1 cellular context compared by ENCODE assay signal in the genomic region with DNA sequence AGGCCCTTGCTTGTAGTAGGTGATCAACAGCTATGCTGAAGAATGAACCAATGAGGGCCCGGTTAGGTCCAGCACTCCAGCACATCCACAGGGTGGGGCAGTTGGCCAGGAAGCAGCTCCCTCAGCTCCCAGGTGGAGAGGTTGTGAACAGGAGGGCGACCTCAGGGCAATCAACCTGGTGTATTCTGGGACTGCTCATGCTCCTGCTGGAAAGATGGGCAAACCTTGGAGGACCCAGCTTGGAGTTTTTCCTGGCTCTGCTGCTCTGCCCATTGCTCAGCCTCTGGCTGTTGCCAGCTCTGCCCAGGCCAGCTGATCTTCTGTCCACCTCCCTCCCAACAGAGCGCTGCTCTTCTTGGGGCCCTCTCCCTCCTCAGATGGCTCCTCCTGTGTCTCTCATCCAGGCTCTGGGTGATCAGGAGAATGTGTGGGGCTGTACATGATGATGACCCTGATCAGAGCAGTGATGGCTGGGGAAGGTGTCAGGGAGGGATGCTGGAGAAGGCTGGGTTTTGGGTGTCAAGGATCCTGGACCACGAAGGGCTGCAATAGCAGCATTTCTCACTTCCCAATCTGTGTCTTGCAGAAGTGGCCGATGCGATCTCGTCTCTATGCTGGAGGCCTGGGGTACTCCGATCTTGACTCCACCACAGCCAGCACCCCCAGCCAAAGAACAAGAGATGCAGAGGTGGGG.
TF ChIP-seq lines count a peak whose summit lies in the region.

No MANE protein-coding gene starts in this region.

TF ChIP-seq in HepG2, 621 proteins besides CTCF, POLR2A, EP300 and RAD21 (continued from another document and continues in another):
- TF ChIP-seq ZBTB43 (CRISPR knock-in tag; conservative IDR thresholded peaks at IDR 0.05) (no peak), LCORL (IDR thresholded peaks at IDR 0.05) (no peak), LCORL (CRISPR knock-in tag; IDR thresholded peaks at IDR 0.05) (0 out of 2 replicates have a peak, but pooled peaks have one; percentile 64), HMGXB3 (CRISPR knock-in tag; IDR thresholded peaks at IDR 0.05; ENCODE audit: borderline replicate concordance) (no peak), ZNF678 (CRISPR knock-in tag; IDR thresholded peaks at IDR 0.05) (no peak), THAP11 (CRISPR knock-in tag; IDR thresholded peaks at IDR 0.05) (peak; percentile 27; the same call in 1 of the 2 replicates), ZNF574 (CRISPR knock-in tag; IDR thresholded peaks at IDR 0.05) (peak; percentile 34; the same call in 1 of the 2 replicates), THAP9 (CRISPR knock-in tag; IDR thresholded peaks at IDR 0.05; ENCODE audit: borderline replicate concordance) (peak; percentile 37; the same call in 1 of the 2 replicates), ZNF652 (CRISPR knock-in tag; IDR thresholded peaks at IDR 0.05; ENCODE audit: borderline replicate concordance, low read depth) (no peak), TAF1 (CRISPR knock-in tag; IDR thresholded peaks at IDR 0.05) (no peak), TBX2 (CRISPR knock-in tag; IDR thresholded peaks at IDR 0.05; ENCODE audit: borderline replicate concordance) (peak; percentile 31; the same call in 1 of the 2 replicates), ZNF264 (CRISPR knock-in tag; IDR thresholded peaks at IDR 0.05) (no peak), ZNF607 (CRISPR knock-in tag; IDR thresholded peaks at IDR 0.05; ENCODE audit: borderline replicate concordance) (no peak), ZNF136 (CRISPR knock-in tag; IDR thresholded peaks at IDR 0.05; ENCODE audit: low read depth) (peak; percentile 56; the same call in 1 of the 2 replicates), ZSCAN12 (CRISPR knock-in tag; IDR thresholded peaks at IDR 0.05) (no peak), TEAD2 (CRISPR knock-in tag; IDR thresholded peaks at IDR 0.05) (no peak), CHD4 (IDR thresholded peaks at IDR 0.05; ENCODE audit: borderline replicate concordance, low read length) (no peak), ZNF143 (CRISPR knock-in tag; IDR thresholded peaks at IDR 0.05) (0 out of 2 replicates have a peak, but pooled peaks have one; percentile 19), ZFP91 (CRISPR knock-in tag; IDR thresholded peaks at IDR 0.05; ENCODE audit: borderline replicate concordance) (peak; percentile 53; the same call in 1 of the 2 replicates), SMAD3 (CRISPR knock-in tag; IDR thresholded peaks at IDR 0.05) (no peak; the same call in 1 of the 2 replicates), ZNF225 (CRISPR knock-in tag; IDR thresholded peaks at IDR 0.05) (0 out of 2 replicates have a peak, but pooled peaks have one; percentile 23), ZNF567 (CRISPR knock-in tag; IDR thresholded peaks at IDR 0.05; ENCODE audit: borderline replicate concordance) (no peak), CEBPB (IDR thresholded peaks at IDR 0.05; ENCODE audit: borderline replicate concordance, low read depth, low read length) (no peak), HNRNPK (IDR thresholded peaks at IDR 0.05; ENCODE audit: low read depth, low read length, poor library complexity, severe bottlenecking) (no peak), RXRA (CRISPR knock-in tag; IDR thresholded peaks at IDR 0.05) (peak; percentile 45; the same call in 1 of the 2 replicates), PPARG (CRISPR knock-in tag; conservative IDR thresholded peaks at IDR 0.05) (no peak), CEBPG (CRISPR knock-in tag; IDR thresholded peaks at IDR 0.05) (peak; percentile 28; the same call in 1 of the 2 replicates), PHF5A (CRISPR knock-in tag; IDR thresholded peaks at IDR 0.05; ENCODE audit: low read depth, unreplicated experiment) (no peak), ZNF883 (CRISPR knock-in tag; IDR thresholded peaks at IDR 0.05; ENCODE audit: not compliant biosample characterization) (no peak)
- TF ChIP-seq, protein P1, sequence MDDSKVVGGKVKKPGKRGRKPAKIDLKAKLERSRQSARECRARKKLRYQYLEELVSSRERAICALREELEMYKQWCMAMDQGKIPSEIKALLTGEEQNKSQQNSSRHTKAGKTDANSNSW (CRISPR knock-in tag; IDR thresholded peaks at IDR 0.05; ENCODE audit: borderline replicate concordance), result no peak
- TF ChIP-seq, protein P2, sequence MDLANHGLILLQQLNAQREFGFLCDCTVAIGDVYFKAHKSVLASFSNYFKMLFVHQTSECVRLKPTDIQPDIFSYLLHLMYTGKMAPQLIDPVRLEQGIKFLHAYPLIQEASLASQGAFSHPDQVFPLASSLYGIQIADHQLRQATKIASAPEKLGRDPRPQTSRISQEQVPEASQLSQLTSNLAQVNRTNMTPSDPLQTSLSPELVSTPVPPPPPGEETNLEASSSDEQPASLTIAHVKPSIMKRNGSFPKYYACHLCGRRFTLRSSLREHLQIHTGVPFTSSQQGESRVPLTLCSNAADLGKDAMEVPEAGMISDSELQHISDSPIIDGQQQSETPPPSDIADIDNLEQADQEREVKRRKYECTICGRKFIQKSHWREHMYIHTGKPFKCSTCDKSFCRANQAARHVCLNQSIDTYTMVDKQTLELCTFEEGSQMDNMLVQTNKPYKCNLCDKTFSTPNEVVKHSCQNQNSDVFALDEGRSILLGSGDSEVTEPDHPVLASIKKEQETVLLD (CRISPR knock-in tag; IDR thresholded peaks at IDR 0.05; ENCODE audit: low read depth), result no peak
- TF ChIP-seq, protein P3, sequence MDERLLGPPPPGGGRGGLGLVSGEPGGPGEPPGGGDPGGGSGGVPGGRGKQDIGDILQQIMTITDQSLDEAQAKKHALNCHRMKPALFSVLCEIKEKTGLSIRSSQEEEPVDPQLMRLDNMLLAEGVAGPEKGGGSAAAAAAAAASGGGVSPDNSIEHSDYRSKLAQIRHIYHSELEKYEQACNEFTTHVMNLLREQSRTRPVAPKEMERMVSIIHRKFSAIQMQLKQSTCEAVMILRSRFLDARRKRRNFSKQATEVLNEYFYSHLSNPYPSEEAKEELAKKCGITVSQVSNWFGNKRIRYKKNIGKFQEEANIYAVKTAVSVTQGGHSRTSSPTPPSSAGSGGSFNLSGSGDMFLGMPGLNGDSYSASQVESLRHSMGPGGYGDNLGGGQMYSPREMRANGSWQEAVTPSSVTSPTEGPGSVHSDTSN (CRISPR knock-in tag; IDR thresholded peaks at IDR 0.05), result no peak
- TF ChIP-seq, protein P4, sequence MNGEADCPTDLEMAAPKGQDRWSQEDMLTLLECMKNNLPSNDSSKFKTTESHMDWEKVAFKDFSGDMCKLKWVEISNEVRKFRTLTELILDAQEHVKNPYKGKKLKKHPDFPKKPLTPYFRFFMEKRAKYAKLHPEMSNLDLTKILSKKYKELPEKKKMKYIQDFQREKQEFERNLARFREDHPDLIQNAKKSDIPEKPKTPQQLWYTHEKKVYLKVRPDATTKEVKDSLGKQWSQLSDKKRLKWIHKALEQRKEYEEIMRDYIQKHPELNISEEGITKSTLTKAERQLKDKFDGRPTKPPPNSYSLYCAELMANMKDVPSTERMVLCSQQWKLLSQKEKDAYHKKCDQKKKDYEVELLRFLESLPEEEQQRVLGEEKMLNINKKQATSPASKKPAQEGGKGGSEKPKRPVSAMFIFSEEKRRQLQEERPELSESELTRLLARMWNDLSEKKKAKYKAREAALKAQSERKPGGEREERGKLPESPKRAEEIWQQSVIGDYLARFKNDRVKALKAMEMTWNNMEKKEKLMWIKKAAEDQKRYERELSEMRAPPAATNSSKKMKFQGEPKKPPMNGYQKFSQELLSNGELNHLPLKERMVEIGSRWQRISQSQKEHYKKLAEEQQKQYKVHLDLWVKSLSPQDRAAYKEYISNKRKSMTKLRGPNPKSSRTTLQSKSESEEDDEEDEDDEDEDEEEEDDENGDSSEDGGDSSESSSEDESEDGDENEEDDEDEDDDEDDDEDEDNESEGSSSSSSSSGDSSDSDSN (CRISPR knock-in tag; IDR thresholded peaks at IDR 0.05), result peak; percentile 38; the same call in 1 of the 2 replicates
